Comparison of ENCODE assay signal across 22 cellular contexts in genomic region chr7:124754576-124755264, GRCh38. TPM values are rescaled to one million over a fixed set of nuclear protein-coding genes. Genes with fewer than 3 reads are reported as not detected.
DNase-seq lines count a peak whose midpoint lies in the region; ATAC-seq and TF ChIP-seq lines count a peak whose summit lies in the region.
"Had no signal": no experiment of that assay in that cellular context is flagged by ENCODE, and none has a peak within 500 bp of the region (broad histone marks: within the 10 kb centered on the region; RNA-seq: fewer than 3 reads in every experiment).

No MANE protein-coding gene starts in this region.

- TF ChIP-seq CTCF in chondrocyte (IDR thresholded peaks at IDR 0.05) = no peak

- no peak overlapping the region for H3K4me3 Mint-ChIP-seq in chondrocyte (ENCODE audit: unreplicated experiment)
- H3K4me3 Mint-ChIP-seq: CD4-positive, alpha-beta T cell; GM23338; IgD-negative memory B cell had no signal

- in situ Hi-C loops in SK-MEL-5 (cut with HindIII; ENCODE audit: low pct_unique_long_range_greater_than_20kb, low sequenced_read_pairs) = no loop called here

- H3K4me1 Mint-ChIP-seq in chondrocyte (ENCODE audit: low read depth) = no peaks in the 10 kb centered on the region
- H3K4me1 Mint-ChIP-seq: IgD-negative memory B cell had no signal

- DNase-seq in SK-MEL-5 (ENCODE audit: low read depth, low spot score) = peak; percentile 97
- DNase-seq in foreskin melanocyte = peak; percentile 89
- peak; percentile 77 for DNase-seq in midbrain (lab: John Stamatoyannopoulos, UW)
- no peak for DNase-seq in chondrocyte (ENCODE audit: low spot score)
- DNase-seq in stimulated activated naive CD8-positive, alpha-beta T cell treated with anti-CD3 and anti-CD28 coated beads, Interleukin-15, Interleukin-2, amounts not matched to agents 100 U/mL and 50 U/mL, for 24 hours = no peak
- DNase-seq: Calu3; CD4-positive, alpha-beta T cell; DMS153; HCEC 1CT; NCI-H1105; NCI-H146; NCI-H2029; NCI-H2227 treated with DMSO at 0.1 percent for 48 hours; NCI-H524; NCI-H774; NK-92 treated with Interleukin-12 subunit alpha and Interleukin-12 subunit beta, amount 100 ng/mL, for 24 hours; SIG-M5 had no signal

- H3K36me3 Mint-ChIP-seq in chondrocyte (ENCODE audit: low read depth) = no peaks in the 10 kb centered on the region
- H3K36me3 Mint-ChIP-seq: IgD-negative memory B cell had no signal

- ATAC-seq in stimulated activated naive CD8-positive, alpha-beta T cell treated with anti-CD3 and anti-CD28 coated beads, Interleukin-15, Interleukin-2, amounts not matched to agents 100 U/mL and 50 U/mL, for 24 hours = no peak
- ATAC-seq in GM21576 (IDR thresholded peaks at IDR 0.05; ENCODE audit: unreplicated experiment) (no peak), HG02759 (IDR thresholded peaks at IDR 0.05; ENCODE audit: unreplicated experiment) (no peak)
- ATAC-seq: GM23338 had no signal

- no peak overlapping the region for H3K27ac Mint-ChIP-seq in chondrocyte (ENCODE audit: unreplicated experiment)
- H3K27ac Mint-ChIP-seq: CD4-positive, alpha-beta T cell; GM23338; IgD-negative memory B cell had no signal

- H3K9me3 Mint-ChIP-seq in chondrocyte (ENCODE audit: low read depth) = no peaks in the 10 kb centered on the region
- H3K9me3 Mint-ChIP-seq: CD4-positive, alpha-beta T cell; GM23338; IgD-negative memory B cell had no signal

- no peaks in the 10 kb centered on the region for H3K27me3 Mint-ChIP-seq in chondrocyte (ENCODE audit: low read depth)

RNA-seq across cellular contexts. Expression of gene GPR37, which starts 10.9 kb away (rescaled TPM):
- 18.4 and 21.6 TPM in 2 replicates for total RNA-seq in SK-MEL-5 (2014; rRNA removed; shearing (Covaris generic))
- polyA plus RNA-seq in SK-MEL-5 (2015; cell fraction: cytosol; rRNA removed) = 18.2 and 27.2 TPM in 2 replicates
- 8.2 and 9.1 TPM in 2 replicates for polyA plus RNA-seq in SK-MEL-5 (2015; cell fraction: nucleus; rRNA removed)
- total RNA-seq in chondrocyte = 1.6 to 3.2 TPM (median 2.2 TPM) in 3 replicates
- total RNA-seq: CD4-positive, alpha-beta T cell; G401 had no signal
- polyA plus RNA-seq: IgD-negative memory B cell had no signal

Comparison
In these comparisons a context has a peak if more than half of its experiments do, and no peak if none do; other contexts are left out.
1. DNase-seq: peak in SK-MEL-5 (single experiment), foreskin melanocyte (single experiment) and midbrain (single experiment); none in chondrocyte (single experiment) and stimulated activated naive CD8-positive, alpha-beta T cell treated with anti-CD3 and anti-CD28 coated beads, Interleukin-15, Interleukin-2, amounts not matched to agents 100 U/mL and 50 U/mL, for 24 hours (single experiment).